In the genomic region with DNA sequence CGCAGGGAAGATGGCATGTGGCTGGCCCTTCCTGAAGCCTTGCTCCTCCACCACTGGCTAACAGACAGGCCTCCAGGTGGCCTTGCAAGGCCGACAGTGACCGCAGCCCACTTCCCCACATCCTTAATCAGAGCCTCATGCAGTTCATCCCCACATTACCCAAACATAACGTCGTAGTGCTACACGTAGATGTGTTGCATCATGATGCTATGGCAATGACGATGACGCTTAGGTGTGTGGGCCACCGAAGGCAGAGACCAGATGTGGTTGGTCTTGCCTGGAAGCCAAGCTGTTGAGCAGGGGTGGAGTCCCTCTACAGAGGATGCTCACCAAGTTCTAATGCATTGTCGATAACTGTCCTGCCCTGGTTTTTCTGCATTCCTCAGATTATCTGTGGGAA, we compare ENCODE assay signal across 1 cellular context.
A peak's percentile ranks its signal among the peaks of the same experiment; 100 is the strongest.
TF ChIP-seq lines count a peak whose summit lies in the region.

No MANE protein-coding gene starts in this region.

TF ChIP-seq in HepG2, 621 proteins besides CTCF, POLR2A, EP300 and RAD21:
- TF ChIP-seq ZSCAN22 (CRISPR knock-in tag; IDR thresholded peaks at IDR 0.05) (no peak), CEBPB (IDR thresholded peaks at IDR 0.05; ENCODE audit: borderline replicate concordance, low read depth, low read length) (peak; percentile 61; the same call in 1 of the 2 replicates)
TF ChIP-seq in HepG2: peak in this region for 1.
